In the genomic region with DNA sequence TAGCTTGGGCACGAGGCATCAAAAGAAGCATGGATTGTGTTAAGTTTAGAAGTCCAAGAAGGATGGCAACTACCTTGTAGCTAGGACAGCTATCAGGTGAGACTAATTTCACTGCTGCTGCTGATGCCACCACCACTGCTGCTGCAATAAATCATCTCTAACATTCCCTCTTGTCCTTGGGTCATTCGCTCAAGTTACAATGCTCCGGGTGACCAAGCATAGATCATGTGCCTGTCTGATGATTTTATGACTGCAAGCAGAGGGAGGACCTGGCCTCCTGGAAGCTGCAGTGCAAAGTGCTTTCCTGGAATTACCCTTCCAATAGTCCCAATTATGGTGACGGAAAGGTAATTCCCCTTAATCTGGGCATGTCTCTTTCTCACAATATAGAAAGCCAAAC, we compare ENCODE assay signal across 21 cellular contexts.
"Had no signal": no experiment of that assay in that cellular context is flagged by ENCODE, and none has a peak within 500 bp of the region (broad histone marks: within the 10 kb centered on the region; RNA-seq: fewer than 3 reads in every experiment).

No MANE protein-coding gene starts in this region.

- H3K4me3 ChIP-seq: adrenal gland, gastroesophageal sphincter, heart right ventricle, lung, right atrium auricular region, tibial nerve, vagina had no signal

- ATAC-seq: esophagus mucosa; gastroesophageal sphincter; heart right ventricle; left lobe of liver; stimulated activated naive CD8-positive, alpha-beta T cell treated with anti-CD3 and anti-CD28 coated beads, Interleukin-15, Interleukin-2, amounts not matched to agents 100 U/mL and 50 U/mL, for 24 hours had no signal

- H3K27me3 Mint-ChIP-seq: activated CD4-positive, alpha-beta T cell treated with anti-CD3 and anti-CD28 coated beads, Interleukin-2, amount 10 ng/mL, durations not matched to agents 7 days and 5 days; activated naive CD4-positive, alpha-beta T cell treated with anti-CD3 and anti-CD28 coated beads, Interleukin-2, amount 50 U/mL, for 24 hours had no signal

- H3K27ac Mint-ChIP-seq: activated CD4-positive, alpha-beta T cell treated with anti-CD3 and anti-CD28 coated beads, Interleukin-2, amount 10 ng/mL, durations not matched to agents 7 days and 5 days; activated naive CD4-positive, alpha-beta T cell treated with anti-CD3 and anti-CD28 coated beads, Interleukin-2, amount 50 U/mL, for 24 hours; nephron had no signal

- H3K9me3 ChIP-seq: adrenal gland, gastroesophageal sphincter, right atrium auricular region, tibial nerve, vagina had no signal

- H3K4me1 Mint-ChIP-seq: activated CD4-positive, alpha-beta T cell treated with anti-CD3 and anti-CD28 coated beads, Interleukin-2, amount 10 ng/mL, durations not matched to agents 7 days and 5 days; activated naive CD4-positive, alpha-beta T cell treated with anti-CD3 and anti-CD28 coated beads, Interleukin-2, amount 50 U/mL, for 24 hours; nephron had no signal

- DNase-seq: activated CD4-positive, alpha-beta T cell treated with anti-CD3 and anti-CD28 coated beads, Interleukin-2, amount 10 ng/mL, durations not matched to agents 7 days and 5 days; activated CD4-positive, CD25-positive, alpha-beta regulatory T cell; activated CD8-positive, alpha-beta memory T cell treated with anti-CD3 and anti-CD28 coated beads, Interleukin-2, amount 50 U/mL, for 4 hours; activated effector memory CD4-positive, alpha-beta T cell treated with anti-CD3 and anti-CD28 coated beads, Interleukin-2, amount 50 U/mL, for 16 hours; activated T-cell treated with anti-CD3 and anti-CD28 coated beads, Interleukin-2, amount 50 U/mL, for 48 hours; adrenal gland; cerebellar nuclear complex; effector CD8-positive, alpha-beta T cell; heart right ventricle; occipital lobe; stimulated activated naive CD8-positive, alpha-beta T cell treated with anti-CD3 and anti-CD28 coated beads, Interleukin-15, Interleukin-2, amounts not matched to agents 100 U/mL and 50 U/mL, for 24 hours; T1000 had no signal

- H3K9me3 Mint-ChIP-seq: activated CD4-positive, alpha-beta T cell treated with anti-CD3 and anti-CD28 coated beads, Interleukin-2, amount 10 ng/mL, durations not matched to agents 7 days and 5 days; nephron had no signal

- H3K4me1 ChIP-seq: adrenal gland, heart right ventricle, vagina had no signal

- H3K36me3 ChIP-seq: adrenal gland, gastroesophageal sphincter, heart right ventricle, right atrium auricular region, tibial nerve, vagina had no signal

- H3K4me3 Mint-ChIP-seq: activated CD4-positive, alpha-beta T cell treated with anti-CD3 and anti-CD28 coated beads, Interleukin-2, amount 10 ng/mL, durations not matched to agents 7 days and 5 days; activated naive CD4-positive, alpha-beta T cell treated with anti-CD3 and anti-CD28 coated beads, Interleukin-2, amount 50 U/mL, for 24 hours; nephron had no signal

- H3K27me3 ChIP-seq: adrenal gland, gastroesophageal sphincter, heart right ventricle, right atrium auricular region, tibial nerve, vagina had no signal

- H3K27ac ChIP-seq: adrenal gland, gastroesophageal sphincter, heart right ventricle, right atrium auricular region, tibial nerve, vagina had no signal
